In the genomic region with DNA sequence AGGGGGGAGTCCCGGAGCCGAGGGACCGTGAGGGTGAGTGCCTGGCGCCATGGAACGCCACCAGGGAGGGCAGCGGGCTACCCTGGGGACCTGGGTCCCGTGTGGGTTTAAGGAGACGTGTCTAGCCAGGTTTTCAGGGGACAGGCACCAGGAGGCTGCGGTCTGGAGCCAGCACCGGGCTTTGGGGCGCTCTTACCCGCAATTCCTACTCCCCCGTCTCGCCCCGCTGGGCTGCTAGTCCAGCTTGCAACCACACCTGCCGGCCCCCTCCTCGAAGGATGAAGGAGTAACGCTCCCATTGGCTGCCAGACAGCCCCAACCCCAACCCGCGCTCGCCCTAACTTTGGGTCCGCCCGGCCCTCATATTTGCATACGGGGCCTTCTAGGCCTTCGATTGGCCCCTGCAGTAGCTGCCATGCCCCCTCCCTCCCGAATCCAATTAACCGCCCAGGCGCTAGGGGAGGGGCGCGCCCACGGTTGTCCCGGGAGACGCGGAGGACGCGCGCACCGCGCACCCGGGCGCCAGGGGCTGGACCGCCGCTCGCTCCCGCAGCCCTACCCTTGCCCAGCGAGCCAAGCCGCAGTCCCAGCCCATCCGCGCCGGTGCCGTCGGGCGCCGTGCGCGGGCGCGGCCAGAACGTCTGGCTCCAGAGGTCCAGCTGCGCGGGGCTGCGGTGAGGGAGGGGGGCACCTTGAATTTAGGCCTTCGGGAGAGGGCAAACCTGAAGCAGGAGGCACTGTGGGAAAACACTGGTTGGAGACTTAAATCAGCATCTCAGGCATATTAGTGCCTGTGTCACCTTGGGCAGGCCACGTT, we compare ENCODE assay signal across 8 cellular contexts. TPM values are rescaled to one million over a fixed set of nuclear protein-coding genes. Genes with fewer than 3 reads are reported as not detected.
DNase-seq lines count a peak whose midpoint lies in the region; ATAC-seq and TF ChIP-seq lines count a peak whose summit lies in the region.

A gene (minus strand): TSS at position 456 of the 817 bp plus-strand sequence. CDS start 157 bp downstream, at position 299.

- peaks cover 30 to 60% of the 10 kb centered on the region in 2 donors for H3K27me3 Mint-ChIP-seq in CD8-positive, alpha-beta memory T cell

- no peaks in the 10 kb centered on the region for H3K9me3 ChIP-seq in CD8-positive, alpha-beta memory T cell (ENCODE audit: low read length)
- H3K9me3 ChIP-seq in adrenal gland (replicated peaks in 1 of 3) (no peaks in the 10 kb centered on the region), right atrium auricular region (no peaks in the 10 kb centered on the region), psoas muscle (no peaks in the 10 kb centered on the region)

- H3K27me3 ChIP-seq in CD8-positive, alpha-beta memory T cell (ENCODE audit: insufficient read depth, low read length, poor library complexity, severe bottlenecking), result peaks cover 20% of the 10 kb centered on the region
- no peaks in the 10 kb centered on the region for H3K27me3 ChIP-seq in adrenal gland
- H3K27me3 ChIP-seq in right atrium auricular region, result no peaks in the 10 kb centered on the region
- peaks cover 0 to 71% (median 6%) of the 10 kb centered on the region in 3 donors for H3K27me3 ChIP-seq in psoas muscle (ENCODE audit: insufficient read depth in 3 of 3, low read length in 2 of 3)

- peaks cover 13 to 24% (median 14%) of the 10 kb centered on the region in 3 donors for H3K4me1 Mint-ChIP-seq in CD8-positive, alpha-beta memory T cell

- no peaks in the 10 kb centered on the region for H3K36me3 ChIP-seq in CD8-positive, alpha-beta memory T cell (ENCODE audit: insufficient read depth, low read length)
- no peaks in the 10 kb centered on the region for H3K36me3 ChIP-seq in adrenal gland (replicated peaks in 1 of 2)
- H3K36me3 ChIP-seq in right atrium auricular region, result no peaks in the 10 kb centered on the region
- no peaks in the 10 kb centered on the region for H3K36me3 ChIP-seq in psoas muscle (ENCODE audit: insufficient read depth in 1 of 2, low read depth in 1 of 2)
- no peaks in the 10 kb centered on the region for H3K36me3 ChIP-seq in urinary bladder (ENCODE audit: insufficient read depth)

- no peak for TF ChIP-seq POLR2A in adrenal gland (IDR thresholded peaks at IDR 0.05)

- H3K4me3 ChIP-seq in CD8-positive, alpha-beta memory T cell (ENCODE audit: low read length), result peak within 1 kb of the TSS; percentile 69
- H3K4me3 ChIP-seq in adrenal gland (peak within 1 kb of the TSS in 2 of 4 donors; percentile 10 to 43), right atrium auricular region (peak within 1 kb of the TSS; percentile 31 to 53), psoas muscle (peak within 1 kb of the TSS; percentile 59), urinary bladder (ENCODE audit: low read depth, low read length) (peak within 1 kb of the TSS; percentile 32)

- peak; percentile 67 to 85 (median 75) for DNase-seq in CD8-positive, alpha-beta memory T cell
- DNase-seq in H4 (ENCODE audit: low spot score) (peak; percentile 85), NCI-H1417 (lab: John Stamatoyannopoulos, UW) (peak; percentile 98 to 99 (median 98)), T-helper 1 cell (peak; percentile 63 to 77 (median 75)), adrenal gland (peak; percentile 86 to 94 (median 88)), right atrium auricular region (ENCODE audit: low spot score) (peak; percentile 87), psoas muscle (peak; percentile 74 to 82)

- intact Hi-C loops in adrenal gland (cut with DNase I), result loop anchor here in 1 of 2 donors (5.0 kb wide), 1 partner anchor 60 kb away; no protein-coding TSS in a partner anchor
- intact Hi-C loops in psoas muscle (cut with DNase I), result loop anchor here in 1 of 2 donors (5.0 kb wide), 1 partner anchor 1740 kb away; no protein-coding TSS in a partner anchor

- peaks cover 13% of the 10 kb centered on the region for H3K4me1 ChIP-seq in CD8-positive, alpha-beta memory T cell (ENCODE audit: insufficient read depth, low read length)
- H3K4me1 ChIP-seq in adrenal gland (replicated peaks in 1 of 2), result peaks cover 6 to 14% of the 10 kb centered on the region in 2 donors
- H3K4me1 ChIP-seq in right atrium auricular region, result peaks cover 0 to 13% of the 10 kb centered on the region in 2 donors
- no peaks in the 10 kb centered on the region for H3K4me1 ChIP-seq in psoas muscle
- no peaks in the 10 kb centered on the region for H3K4me1 ChIP-seq in urinary bladder (ENCODE audit: insufficient read depth)

- WGBS in adrenal gland, 4 donors, result 1 to 3% (median 2%) methylated on average over 30 to 64 of the region's 64 CpGs
- WGBS in psoas muscle, 3 donors, result 1 to 3% (median 2%) methylated on average over 57 to 64 of the region's 64 CpGs
- 2% methylated on average over 64 of the region's 64 CpGs for WGBS in urinary bladder

- peak; percentile 71 to 93 (median 88) for ATAC-seq in psoas muscle

- no peak for TF ChIP-seq CTCF in adrenal gland (IDR thresholded peaks at IDR 0.05)
- no peak for TF ChIP-seq CTCF in right atrium auricular region (IDR thresholded peaks at IDR 0.05)
- no peak for TF ChIP-seq CTCF in psoas muscle (IDR thresholded peaks at IDR 0.05)

- POLR2A ChIA-PET in CD8-positive, alpha-beta memory T cell (lab: Charles Lee), result interaction anchor here (0.7 kb wide), 1 partner anchor 76 kb away, joined by 3 read pairs; no protein-coding TSS in a partner anchor

- H3K9me3 Mint-ChIP-seq in CD8-positive, alpha-beta memory T cell, result no peaks in the 10 kb centered on the region

- H3K27ac Mint-ChIP-seq in CD8-positive, alpha-beta memory T cell, result peak within 1 kb of the TSS in 3 of 8 donors; percentile 63 to 90 (median 68)

- CTCF ChIA-PET in CD8-positive, alpha-beta memory T cell (lab: Charles Lee), result interaction anchor here (1.2 to 12.2 kb wide), 5 partner anchors 12 to 67 kb away, joined by 3 to 214 read pairs (median 10); no protein-coding TSS in a partner anchor

- no peaks in the 10 kb centered on the region for H3K36me3 Mint-ChIP-seq in CD8-positive, alpha-beta memory T cell

- peak within 1 kb of the TSS; percentile 29 to 89 (median 76) for H3K4me3 Mint-ChIP-seq in CD8-positive, alpha-beta memory T cell

- no peak within 1 kb of the TSS for H3K27ac ChIP-seq in CD8-positive, alpha-beta memory T cell (ENCODE audit: low read depth, low read length)
- H3K27ac ChIP-seq in adrenal gland, result peak within 1 kb of the TSS in 1 of 5 donors; percentile 30
- peak within 1 kb of the TSS in 1 of 2 donors; percentile 39 for H3K27ac ChIP-seq in right atrium auricular region
- no peak within 1 kb of the TSS for H3K27ac ChIP-seq in psoas muscle
- no peak within 1 kb of the TSS for H3K27ac ChIP-seq in urinary bladder (ENCODE audit: low read depth)

RNA-seq across cellular contexts. Expression of the gene that starts here (rescaled TPM):
- total RNA-seq in CD8-positive, alpha-beta memory T cell, result not detected
- polyA plus RNA-seq in CD8-positive, alpha-beta memory T cell, result not detected
- 0.12 and 0.18 TPM in 2 replicates for total RNA-seq in H4 (2014; rRNA removed; shearing (Covaris generic))
- total RNA-seq in adrenal gland (under 1 TPM in 4 of 8 donors, not detected in 4; 0.27 to 0.55 (median 0.44) TPM), right atrium auricular region (not detected), psoas muscle (not detected), urinary bladder (not detected)
- polyA plus RNA-seq in adrenal gland (1 to 10 TPM in 1 of 3 donors, under 1 TPM in 2; 0.29 to 2.0 (median 0.51) TPM), psoas muscle (under 1 TPM in 2 of 3 donors, not detected in 1; 0.03 to 0.05 TPM), urinary bladder (0.15 TPM)

Comparison
In these comparisons a context has a peak if more than half of its experiments do, and no peak if none do; other contexts are left out.
1. Peak in DNase-seq and H3K4me3 ChIP-seq in CD8-positive, alpha-beta memory T cell; RNA of the gene not detected or under 1 TPM.
2. Peak in DNase-seq in H4; RNA of the gene not detected or under 1 TPM.
3. Peak in DNase-seq and H3K4me3 ChIP-seq in right atrium auricular region; RNA of the gene not detected or under 1 TPM.
4. Peak in DNase-seq, ATAC-seq and H3K4me3 ChIP-seq in psoas muscle; RNA of the gene not detected or under 1 TPM.